In the genomic region with DNA sequence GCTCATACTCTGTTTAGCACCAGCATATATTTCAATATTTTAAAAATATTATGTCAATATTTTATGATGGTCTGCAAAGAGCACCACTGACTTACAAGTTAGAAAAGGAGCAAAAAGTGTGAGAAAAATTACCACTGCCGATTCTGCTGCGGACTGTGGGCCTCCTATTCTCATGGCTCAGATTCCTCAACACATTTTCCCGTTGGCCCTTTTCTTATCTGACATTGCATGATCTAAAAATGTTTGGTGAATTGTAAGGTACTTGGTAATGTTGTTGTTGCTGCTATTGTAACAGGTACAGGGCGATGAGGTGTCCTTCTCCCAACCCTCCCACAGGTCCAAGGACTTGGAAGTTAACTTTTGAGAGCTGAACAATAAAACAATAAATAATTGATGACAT, we compare ENCODE assay signal across 14 cellular contexts. TPM values are rescaled to one million over a fixed set of nuclear protein-coding genes. Genes with fewer than 3 reads are reported as not detected.
A peak's percentile ranks its signal among the peaks of the same experiment; 100 is the strongest.
DNase-seq lines count a peak whose midpoint lies in the region; ATAC-seq, FAIRE-seq and TF ChIP-seq lines count a peak whose summit lies in the region.
"Had no signal": no experiment of that assay in that cellular context is flagged by ENCODE, and none has a peak within 500 bp of the region (broad histone marks: within the 10 kb centered on the region; RNA-seq: fewer than 3 reads in every experiment).

No MANE protein-coding gene starts in this region.

- peaks cover 0 to 25% (median 5%) of the 10 kb centered on the region in 4 donors for H3K36me3 ChIP-seq in upper lobe of left lung
- H3K36me3 ChIP-seq: uterus had no signal

- no peak for ATAC-seq in central memory CD8-positive, alpha-beta T cell (replicated peaks; ENCODE audit: extremely low read depth, poor library complexity, severe bottlenecking)
- ATAC-seq in naive B cell (ENCODE audit: low read depth in 2 of 2) = no peak
- ATAC-seq in upper lobe of left lung (ENCODE audit: low FRiP score in 2 of 2) = no peak

- H3K27ac ChIP-seq in upper lobe of left lung = peak overlapping the region; percentile 74 to 83 (median 80)

- no peaks in the 10 kb centered on the region for H3K27me3 Mint-ChIP-seq in activated naive CD4-positive, alpha-beta T cell treated with anti-CD3 and anti-CD28 coated beads, Interleukin-2, amount 50 U/mL, for 24 hours
- H3K27me3 Mint-ChIP-seq in central memory CD8-positive, alpha-beta T cell = no peaks in the 10 kb centered on the region
- H3K27me3 Mint-ChIP-seq in naive B cell (no peaks in the 10 kb centered on the region), chondrocyte (ENCODE audit: low read depth) (peaks cover 1% of the 10 kb centered on the region)

- no peak for DNase-seq in activated naive CD4-positive, alpha-beta T cell (lab: John Stamatoyannopoulos, UW)
- DNase-seq in central memory CD8-positive, alpha-beta T cell (ENCODE audit: low spot score in 2 of 2) = no peak
- DNase-seq in naive B cell (no peak), upper lobe of left lung (no peak), NCI-H2227 (lab: John Stamatoyannopoulos, UW; ENCODE audit: unreplicated experiment) (no peak), chondrocyte (ENCODE audit: low spot score) (no peak), RCC 7860 (ENCODE audit: low spot score) (no peak)
- DNase-seq: HCEC 1CT, NCI-H1092, uterus had no signal

- TF ChIP-seq CTCF in upper lobe of left lung (IDR thresholded peaks at IDR 0.05) (no peak), chondrocyte (IDR thresholded peaks at IDR 0.05) (no peak)

- 69 to 70% methylated on average over 4 of the region's 4 CpGs for WGBS in upper lobe of left lung, 2 donors

- no peaks in the 10 kb centered on the region for H3K9me3 ChIP-seq in upper lobe of left lung
- H3K9me3 ChIP-seq: uterus had no signal

- peaks cover 10% of the 10 kb centered on the region for H3K9me3 Mint-ChIP-seq in activated naive CD4-positive, alpha-beta T cell treated with anti-CD3 and anti-CD28 coated beads, Interleukin-2, amount 50 U/mL, for 24 hours
- H3K9me3 Mint-ChIP-seq in central memory CD8-positive, alpha-beta T cell = no peaks in the 10 kb centered on the region
- H3K9me3 Mint-ChIP-seq in naive B cell (no peaks in the 10 kb centered on the region), chondrocyte (ENCODE audit: low read depth) (no peaks in the 10 kb centered on the region)

- H3K27ac Mint-ChIP-seq in activated naive CD4-positive, alpha-beta T cell treated with anti-CD3 and anti-CD28 coated beads, Interleukin-2, amount 50 U/mL, for 24 hours = peak overlapping the region; percentile 99
- H3K27ac Mint-ChIP-seq in central memory CD8-positive, alpha-beta T cell (ENCODE audit: low read depth) = no peak overlapping the region
- peak overlapping the region in 5 of 6 donors; percentile 61 to 99 (median 96) for H3K27ac Mint-ChIP-seq in naive B cell
- no peak overlapping the region for H3K27ac Mint-ChIP-seq in chondrocyte (ENCODE audit: unreplicated experiment)

- FAIRE-seq in RCC 7860 (lab: Jason Lieb, UNC) = no peak
- FAIRE-seq: TTC549 had no signal

- peaks cover 15% of the 10 kb centered on the region for H3K36me3 Mint-ChIP-seq in activated naive CD4-positive, alpha-beta T cell treated with anti-CD3 and anti-CD28 coated beads, Interleukin-2, amount 50 U/mL, for 24 hours
- H3K36me3 Mint-ChIP-seq in central memory CD8-positive, alpha-beta T cell (ENCODE audit: insufficient read depth) = peaks cover 6% of the 10 kb centered on the region
- H3K36me3 Mint-ChIP-seq in naive B cell (peaks cover 12% of the 10 kb centered on the region in 2 donors), chondrocyte (ENCODE audit: low read depth) (peaks cover 5% of the 10 kb centered on the region)

- peaks cover 0 to 16% (median 10%) of the 10 kb centered on the region in 4 donors for H3K4me1 ChIP-seq in upper lobe of left lung
- H3K4me1 ChIP-seq: uterus had no signal

- no peak for TF ChIP-seq EP300 in upper lobe of left lung (IDR thresholded peaks at IDR 0.05)

- no peak for TF ChIP-seq POLR2A in upper lobe of left lung (IDR thresholded peaks at IDR 0.05)

- H3K4me3 Mint-ChIP-seq in activated naive CD4-positive, alpha-beta T cell treated with anti-CD3 and anti-CD28 coated beads, Interleukin-2, amount 50 U/mL, for 24 hours = peak overlapping the region; percentile 95
- H3K4me3 Mint-ChIP-seq in central memory CD8-positive, alpha-beta T cell = peak overlapping the region; percentile 69
- H3K4me3 Mint-ChIP-seq in naive B cell (peak overlapping the region; percentile 87 to 98 (median 95)), chondrocyte (ENCODE audit: unreplicated experiment) (no peak overlapping the region)

- peak overlapping the region in 3 of 4 donors; percentile 16 to 39 (median 20) for H3K4me3 ChIP-seq in upper lobe of left lung
- H3K4me3 ChIP-seq: uterus had no signal

- H3K4me1 Mint-ChIP-seq in activated naive CD4-positive, alpha-beta T cell treated with anti-CD3 and anti-CD28 coated beads, Interleukin-2, amount 50 U/mL, for 24 hours = peaks cover 58% of the 10 kb centered on the region
- peaks cover 37% of the 10 kb centered on the region for H3K4me1 Mint-ChIP-seq in central memory CD8-positive, alpha-beta T cell
- peaks cover 41 to 47% (median 43%) of the 10 kb centered on the region in 3 donors for H3K4me1 Mint-ChIP-seq in naive B cell
- H3K4me1 Mint-ChIP-seq in chondrocyte (ENCODE audit: low read depth) = peaks cover 21% of the 10 kb centered on the region

- H3K27me3 ChIP-seq in upper lobe of left lung = no peaks in the 10 kb centered on the region
- H3K27me3 ChIP-seq: uterus had no signal

RNA-seq across cellular contexts. Expression of a gene that starts 0.7 kb away (rescaled TPM):
- 100 to 1,000 TPM; 349 to 661 (median 403) TPM for polyA plus RNA-seq in naive B cell (ENCODE audit: low read depth in 6 of 6)
- total RNA-seq in upper lobe of left lung (100 to 1,000 TPM in 1 of 6 donors, 10 to 100 TPM in 5; 31.4 to 114 (median 52.6) TPM), chondrocyte (0.17 to 0.34 TPM in 2 of 3 replicates, not detected in the other)

RNA-seq across cellular contexts. Expression of a gene that starts 25.3 kb away (rescaled TPM):
- 100 to 1,000 TPM; 356 to 441 (median 405) TPM for polyA plus RNA-seq in naive B cell (ENCODE audit: low read depth in 6 of 6)
- total RNA-seq in upper lobe of left lung = 100 to 1,000 TPM in 4 of 6 donors, 10 to 100 TPM in 2; 38.8 to 149 (median 132) TPM
- total RNA-seq in chondrocyte = 145 to 183 TPM (median 147 TPM) in 3 replicates

RNA-seq across cellular contexts. Expression of a gene that starts 25.5 kb away (rescaled TPM):
- polyA plus RNA-seq in naive B cell (ENCODE audit: low read depth in 6 of 6) = 10 to 100 TPM; 46.4 to 61.2 (median 54.8) TPM
- total RNA-seq in upper lobe of left lung (10 to 100 TPM; 11.3 to 32.2 (median 22.1) TPM), chondrocyte (19.2 to 25.9 TPM (median 19.5 TPM) in 3 replicates)

RNA-seq across cellular contexts. Expression of a gene that starts 28.9 kb away (rescaled TPM):
- polyA plus RNA-seq in naive B cell (ENCODE audit: low read depth in 6 of 6) = under 1 TPM in 2 of 6 donors, not detected in 4; 0.23 to 0.39 TPM
- total RNA-seq in upper lobe of left lung (10 to 100 TPM in 1 of 6 donors, 1 to 10 TPM in 5; 2.1 to 10.0 (median 7.3) TPM), chondrocyte (not detected in 3 replicates)
- total RNA-seq: HT1080, NCI-H460 had no signal

RNA-seq across cellular contexts. Expression of a gene that starts 28.9 kb away (rescaled TPM):
- polyA plus RNA-seq in naive B cell (ENCODE audit: low read depth in 6 of 6) = under 1 TPM in 1 of 6 donors, not detected in 5; 0.40 TPM
- total RNA-seq in upper lobe of left lung (10 to 100 TPM in 1 of 6 donors, 1 to 10 TPM in 5; 2.0 to 36.7 (median 4.6) TPM), chondrocyte (not detected in 3 replicates)
- total RNA-seq: HT1080, NCI-H460 had no signal

Comparison
In these comparisons a context has a peak if more than half of its experiments do, and no peak if none do; other contexts are left out.
1. H3K27ac Mint-ChIP-seq: peak in activated naive CD4-positive, alpha-beta T cell treated with anti-CD3 and anti-CD28 coated beads, Interleukin-2, amount 50 U/mL, for 24 hours (single experiment) and naive B cell (5 of 6); none in central memory CD8-positive, alpha-beta T cell (single experiment) and chondrocyte (single experiment).
2. RNA of a gene that starts 0.7 kb away (total RNA-seq): 31.4 to 114 TPM in upper lobe of left lung; 0.17 to 0.34 TPM in chondrocyte; every median in the first group is over 10 times any median in the second.